In the genomic region with DNA sequence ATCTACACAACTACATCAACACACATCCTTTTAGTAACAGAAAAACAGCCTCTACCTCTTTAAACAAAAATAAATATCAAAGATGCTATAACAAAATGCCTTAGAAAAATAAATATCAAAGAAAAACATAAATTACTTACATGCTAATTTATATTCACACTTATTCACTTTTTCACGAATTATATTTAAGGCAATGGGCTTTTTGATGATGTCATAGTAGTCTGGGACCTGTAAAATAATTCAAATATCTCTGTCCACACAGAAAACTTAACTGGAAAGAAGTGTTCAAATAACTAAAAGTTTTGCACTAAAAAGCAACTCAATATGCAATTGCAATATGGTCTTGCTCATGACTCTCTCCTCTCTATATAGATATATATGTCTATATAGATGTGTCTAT, we compare ENCODE assay signal across 31 cellular contexts.
"Had no signal": no experiment of that assay in that cellular context is flagged by ENCODE, and none has a peak within 500 bp of the region (broad histone marks: within the 10 kb centered on the region; RNA-seq: fewer than 3 reads in every experiment).

No MANE protein-coding gene starts in this region.

- H3K9me3 ChIP-seq: ovary, psoas muscle, spleen, suprapubic skin, testis, tibial artery, transverse colon, upper lobe of right lung, uterus had no signal

- H3K4me2 ChIP-seq: neural progenitor cell, smooth muscle cell had no signal

- H3K27me3 Mint-ChIP-seq: naive thymus-derived CD4-positive, alpha-beta T cell; progenitor cell of endocrine pancreas; stimulated activated memory B cell treated with anti-CD40 and anti-IgM and Interleukin-4, amounts not matched to agents 10 μg/mL and 1 μg/mL and 100 μg/mL, for 72 hours; stimulated activated naive CD8-positive, alpha-beta T cell treated with anti-CD3 and anti-CD28 coated beads, Interleukin-15, amount 100 ng/mL, for 72 hours; type B pancreatic cell had no signal

- H3K9ac ChIP-seq: neural progenitor cell, parathyroid adenoma had no signal

- H3K27ac Mint-ChIP-seq: nephron; neural progenitor cell; progenitor cell of endocrine pancreas; stimulated activated memory B cell treated with anti-CD40 and anti-IgM and Interleukin-4, amounts not matched to agents 10 μg/mL and 1 μg/mL and 100 μg/mL, for 72 hours; stimulated activated naive CD8-positive, alpha-beta T cell treated with anti-CD3 and anti-CD28 coated beads, Interleukin-15, amount 100 ng/mL, for 72 hours; type B pancreatic cell had no signal

- H2AFZ ChIP-seq: neural progenitor cell, parathyroid adenoma had no signal

- H3K4me3 Mint-ChIP-seq: naive thymus-derived CD4-positive, alpha-beta T cell; natural killer cell; nephron; neural progenitor cell; stimulated activated memory B cell treated with anti-CD40 and anti-IgM and Interleukin-4, amounts not matched to agents 10 μg/mL and 1 μg/mL and 100 μg/mL, for 72 hours; stimulated activated naive CD8-positive, alpha-beta T cell treated with anti-CD3 and anti-CD28 coated beads, Interleukin-15, amount 100 ng/mL, for 72 hours; type B pancreatic cell had no signal

- H3K4me3 ChIP-seq: neural progenitor cell, ovary, psoas muscle, skin epidermis, smooth muscle cell, spleen, suprapubic skin, testis, tibial artery, transverse colon, upper lobe of right lung, uterus had no signal

- H3K79me2 ChIP-seq: parathyroid adenoma had no signal

- H3K36me3 Mint-ChIP-seq: natural killer cell had no signal

- H3K36me3 ChIP-seq: neural progenitor cell, ovary, uterus had no signal

- DNase-seq: naive thymus-derived CD4-positive, alpha-beta T cell; natural killer cell; occipital lobe; ovary; posterior cingulate gyrus; psoas muscle; right cardiac atrium; spleen; stimulated activated CD4-positive, alpha-beta T cell treated with anti-CD3 and anti-CD28 coated beads, Interleukin-12 subunit alpha, Interleukin-12 subunit beta, amount 100 ng/mL, for 4 hours; stimulated activated CD4-positive, alpha-beta T cell treated with anti-CD3 and anti-CD28 coated beads, Interleukin-1b, Interleukin-23, amount 100 ng/mL, for 48 hours; stimulated activated CD4-positive, alpha-beta T cell treated with anti-CD3 and anti-CD28 coated beads, Interleukin-4, amount 100 ng/mL, for 1 hour; stimulated activated CD4-positive, alpha-beta T cell treated with anti-CD3 and anti-CD28 coated beads, Interleukin-4, amount 100 ng/mL, for 4 hours; stimulated activated CD8-positive, alpha-beta memory T cell treated with anti-CD3 and anti-CD28 coated beads, Interleukin-4, amount 100 ng/mL, for 48 hours; stimulated activated naive CD4-positive, alpha-beta T cell; stimulated activated naive CD8-positive, alpha-beta T cell treated with anti-CD3 and anti-CD28 coated beads, Interleukin-15, amount 100 ng/mL, for 72 hours; stimulated activated naive CD8-positive, alpha-beta T cell treated with anti-CD3 and anti-CD28 coated beads, Interleukin-15, Interleukin-2, amounts not matched to agents 100 U/mL and 50 U/mL, for 24 hours; testis; tibial artery; transverse colon; upper lobe of right lung; uterus had no signal

- H3K27me3 ChIP-seq: neural progenitor cell, ovary, spleen, suprapubic skin, testis, tibial artery, transverse colon, upper lobe of right lung, uterus had no signal

- H3K4me1 Mint-ChIP-seq: naive thymus-derived CD4-positive, alpha-beta T cell; natural killer cell; nephron; neural progenitor cell; stimulated activated memory B cell treated with anti-CD40 and anti-IgM and Interleukin-4, amounts not matched to agents 10 μg/mL and 1 μg/mL and 100 μg/mL, for 72 hours; stimulated activated naive CD8-positive, alpha-beta T cell treated with anti-CD3 and anti-CD28 coated beads, Interleukin-15, amount 100 ng/mL, for 72 hours had no signal

- ATAC-seq: naive thymus-derived CD4-positive, alpha-beta T cell; natural killer cell; psoas muscle; right cardiac atrium; sciatic nerve; stimulated activated memory B cell treated with anti-CD40 and anti-IgM and Interleukin-4, amounts not matched to agents 10 μg/mL and 1 μg/mL and 100 μg/mL, for 72 hours; stimulated activated naive CD8-positive, alpha-beta T cell treated with anti-CD3 and anti-CD28 coated beads, Interleukin-15, amount 100 ng/mL, for 72 hours; stimulated activated naive CD8-positive, alpha-beta T cell treated with anti-CD3 and anti-CD28 coated beads, Interleukin-15, Interleukin-2, amounts not matched to agents 100 U/mL and 50 U/mL, for 24 hours; upper lobe of right lung had no signal

- H3K9me3 Mint-ChIP-seq: naive thymus-derived CD4-positive, alpha-beta T cell; natural killer cell; nephron; neural progenitor cell; stimulated activated memory B cell treated with anti-CD40 and anti-IgM and Interleukin-4, amounts not matched to agents 10 μg/mL and 1 μg/mL and 100 μg/mL, for 72 hours; stimulated activated naive CD8-positive, alpha-beta T cell treated with anti-CD3 and anti-CD28 coated beads, Interleukin-15, amount 100 ng/mL, for 72 hours; type B pancreatic cell had no signal

- H3K4me1 ChIP-seq: neural progenitor cell, parathyroid adenoma, psoas muscle, spleen, suprapubic skin, tibial artery, transverse colon, upper lobe of right lung, uterus had no signal

- H3K27ac ChIP-seq: neural progenitor cell, ovary, parathyroid adenoma, psoas muscle, skin epidermis, spleen, suprapubic skin, testis, tibial artery, transverse colon, upper lobe of right lung, uterus had no signal
